In genomic region chr7:108569381-108570145, GRCh38 we compare ENCODE assay signal across 1 cellular context.
TF ChIP-seq lines count a peak whose summit lies in the region.

Gene DNAJB9, plus strand, starts transcription at chr7:108569874. Its CDS starts 1,853 bp downstream, at chr7:108571727.
Gene THAP5, minus strand, starts transcription at chr7:108569706. Its CDS starts 137 bp downstream, at chr7:108569569.

TF ChIP-seq in K562, 482 proteins besides CTCF, POLR2A, EP300 and RAD21 (continued from another document and continues in another):
- TF ChIP-seq CLOCK (CRISPR knock-in tag; IDR thresholded peaks at IDR 0.05; ENCODE audit: borderline replicate concordance) = no peak
- peak; percentile 84 for TF ChIP-seq ETV1 (tag; conservative IDR thresholded peaks at IDR 0.05; ENCODE audit: low read depth)
- 0 out of 2 replicates have a peak, but pooled peaks have one; percentile 59 for TF ChIP-seq SREBF1 (IDR thresholded peaks at IDR 0.05; ENCODE audit: borderline replicate concordance, low read depth, low read length)
- peak; percentile 97 for TF ChIP-seq TOE1 (IDR thresholded peaks at IDR 0.05; ENCODE audit: borderline replicate concordance)
- TF ChIP-seq TOE1 (CRISPR knock-in tag; IDR thresholded peaks at IDR 0.05; ENCODE audit: borderline replicate concordance, low read depth) = no peak; the same call in 1 of the 2 replicates
- TF ChIP-seq CBX3 (IDR thresholded peaks at IDR 0.05; ENCODE audit: borderline replicate concordance in 1 of 2, low read length in 2 of 2) = peak in 1 of 2 experiments; percentile 91; a peak in 2 of 3 replicates
- TF ChIP-seq SMARCB1 (IDR thresholded peaks at IDR 0.05; ENCODE audit: insufficient read length, low read depth) = no peak
- TF ChIP-seq ZNF133 (CRISPR knock-in tag; IDR thresholded peaks at IDR 0.05) = no peak
- no peak for TF ChIP-seq TSHZ1 (CRISPR knock-in tag; IDR thresholded peaks at IDR 0.05)
- TF ChIP-seq ZNF609 (CRISPR knock-in tag; IDR thresholded peaks at IDR 0.05; ENCODE audit: borderline replicate concordance) = 0 out of 2 replicates have a peak, but pooled peaks have one; percentile 9
- TF ChIP-seq TCF7L2 (IDR thresholded peaks at IDR 0.05; ENCODE audit: low read depth, low read length) = peak; percentile 55; the same call in 1 of the 2 replicates
- TF ChIP-seq CREBBP (IDR thresholded peaks at IDR 0.05; ENCODE audit: low read depth, low read length) = no peak
- TF ChIP-seq ZNF121 (CRISPR knock-in tag; conservative IDR thresholded peaks at IDR 0.05) = no peak
- TF ChIP-seq SMC3 (conservative IDR thresholded peaks at IDR 0.05; ENCODE audit: insufficient read depth, low read depth, low read length) = no peak
- TF ChIP-seq MTA3 (IDR thresholded peaks at IDR 0.05; ENCODE audit: borderline replicate concordance) = peak; percentile 75
- TF ChIP-seq ETV6 (IDR thresholded peaks at IDR 0.05; ENCODE audit: borderline replicate concordance in 1 of 2, low read depth in 2 of 2, low read length in 1 of 2) = peak; percentile 87 to 93; a peak in 3 of 4 replicates
- no peak for TF ChIP-seq ETV6 (CRISPR knock-in tag; IDR thresholded peaks at IDR 0.05; ENCODE audit: borderline replicate concordance)
- peak; percentile 56; the same call in 1 of the 2 replicates for TF ChIP-seq NCOA1 (IDR thresholded peaks at IDR 0.05; ENCODE audit: low read depth)
- TF ChIP-seq PREB (CRISPR knock-in tag; IDR thresholded peaks at IDR 0.05) = no peak
- no peak for TF ChIP-seq ZBTB49 (CRISPR knock-in tag; IDR thresholded peaks at IDR 0.05; ENCODE audit: borderline replicate concordance)
- no peak for TF ChIP-seq HNRNPUL1 (IDR thresholded peaks at IDR 0.05; ENCODE audit: low read length)
- TF ChIP-seq AFF1 (IDR thresholded peaks at IDR 0.05; ENCODE audit: low read depth in 1 of 2, partially characterized antibody in 2 of 2) = peak in 1 of 2 experiments; percentile 53
- no peak for TF ChIP-seq CBFB (CRISPR knock-in tag; IDR thresholded peaks at IDR 0.05)
- TF ChIP-seq ZNF785 (CRISPR knock-in tag; IDR thresholded peaks at IDR 0.05) = no peak
- TF ChIP-seq CEBPZ (IDR thresholded peaks at IDR 0.05; ENCODE audit: borderline replicate concordance, low read depth, low read length) = no peak
- no peak for TF ChIP-seq SRSF7 (optimal IDR thresholded peaks at IDR 0.05; ENCODE audit: low read depth, low read length)
- TF ChIP-seq EWSR1 (IDR thresholded peaks at IDR 0.05; ENCODE audit: borderline replicate concordance, low read depth, partially characterized antibody) = no peak
- no peak for TF ChIP-seq SAFB (IDR thresholded peaks at IDR 0.05; ENCODE audit: borderline replicate concordance, low read depth, low read length)
- no peak for TF ChIP-seq ARHGAP35 (IDR thresholded peaks at IDR 0.05; ENCODE audit: partially characterized antibody)
- TF ChIP-seq MEIS2 (IDR thresholded peaks at IDR 0.05; ENCODE audit: partially characterized antibody) = peak; percentile 96
- TF ChIP-seq SAP30 (IDR thresholded peaks at IDR 0.05; ENCODE audit: borderline replicate concordance, insufficient read depth, low read depth, low read length, poor library complexity, severe bottlenecking) = peak; percentile 58
- TF ChIP-seq CHD1 (IDR thresholded peaks at IDR 0.05; ENCODE audit: low read length) = peak; percentile 31
- no peak; the same call in 1 of the 2 replicates for TF ChIP-seq ZNF263 (CRISPR knock-in tag; IDR thresholded peaks at IDR 0.05; ENCODE audit: borderline replicate concordance)
- TF ChIP-seq SNAPC5 (CRISPR knock-in tag; IDR thresholded peaks at IDR 0.05) = no peak
- TF ChIP-seq CC2D1A (IDR thresholded peaks at IDR 0.05) = no peak
